In the genomic region with DNA sequence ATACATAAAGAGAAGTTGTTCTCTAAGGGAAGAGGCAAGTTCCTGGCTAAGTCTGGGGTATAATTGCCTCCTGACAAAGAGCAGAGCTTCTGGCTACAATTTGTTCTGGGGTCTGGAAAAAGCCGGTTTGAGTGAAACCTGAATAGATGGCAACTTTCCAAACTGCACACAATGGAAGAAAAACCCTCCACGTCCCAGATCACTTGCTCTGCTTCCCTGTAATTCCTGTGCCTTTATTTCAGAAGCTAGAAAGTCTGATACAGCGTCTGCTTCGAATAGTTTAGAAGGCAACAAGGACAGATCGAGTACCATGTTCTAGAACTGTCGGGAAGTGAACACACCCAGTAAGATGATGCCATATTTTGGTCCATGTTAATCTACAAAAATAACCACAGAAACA, we compare ENCODE assay signal across 1 cellular context.
TF ChIP-seq lines count a peak whose summit lies in the region.

No MANE protein-coding gene starts in this region.

TF ChIP-seq in SK-N-SH, 30 proteins besides CTCF, POLR2A, EP300 and RAD21 (continued from another document):
- TF ChIP-seq, protein P1, sequence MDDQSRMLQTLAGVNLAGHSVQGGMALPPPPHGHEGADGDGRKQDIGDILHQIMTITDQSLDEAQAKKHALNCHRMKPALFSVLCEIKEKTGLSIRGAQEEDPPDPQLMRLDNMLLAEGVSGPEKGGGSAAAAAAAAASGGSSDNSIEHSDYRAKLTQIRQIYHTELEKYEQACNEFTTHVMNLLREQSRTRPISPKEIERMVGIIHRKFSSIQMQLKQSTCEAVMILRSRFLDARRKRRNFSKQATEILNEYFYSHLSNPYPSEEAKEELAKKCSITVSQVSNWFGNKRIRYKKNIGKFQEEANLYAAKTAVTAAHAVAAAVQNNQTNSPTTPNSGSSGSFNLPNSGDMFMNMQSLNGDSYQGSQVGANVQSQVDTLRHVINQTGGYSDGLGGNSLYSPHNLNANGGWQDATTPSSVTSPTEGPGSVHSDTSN (IDR thresholded peaks at IDR 0.05): peak; percentile 7; the same call in 1 of the 2 replicates
- TF ChIP-seq EZH2phosphoT487 (IDR thresholded peaks at IDR 0.05; ENCODE audit: borderline replicate concordance, low read depth) (no peak), FOXM1 (IDR thresholded peaks at IDR 0.05; ENCODE audit: low read depth) (no peak), TCF12 (IDR thresholded peaks at IDR 0.05) (peak; percentile 42; the same call in 1 of the 2 replicates), MEF2A (IDR thresholded peaks at IDR 0.05; ENCODE audit: borderline replicate concordance, low read depth) (no peak), RCOR1 (IDR thresholded peaks at IDR 0.05; ENCODE audit: low read length) (peak; percentile 71; the same call in 1 of the 2 replicates), NFIC (IDR thresholded peaks at IDR 0.05; ENCODE audit: borderline replicate concordance) (peak; percentile 28; the same call in 1 of the 2 replicates), TEAD4 (IDR thresholded peaks at IDR 0.05; ENCODE audit: borderline replicate concordance, insufficient read depth) (no peak), GABPA (IDR thresholded peaks at IDR 0.05; ENCODE audit: low read depth) (no peak; the same call in 1 of the 2 replicates), SIN3A (IDR thresholded peaks at IDR 0.05; ENCODE audit: borderline replicate concordance, low read depth, low read length) (no peak), YY1 (IDR thresholded peaks at IDR 0.05; ENCODE audit: low read depth) (no peak), TAF1 (IDR thresholded peaks at IDR 0.05; ENCODE audit: borderline replicate concordance, low read depth, low read length) (peak; percentile 57; the same call in 1 of the 2 replicates), JUND (IDR thresholded peaks at IDR 0.05) (no peak)
TF ChIP-seq in SK-N-SH: peak in this region for 7.
